9 cellular contexts compared by ENCODE assay signal in genomic region chr2:173400760-173401159, GRCh38. TPM values are rescaled to one million over a fixed set of nuclear protein-coding genes. Genes with fewer than 3 reads are reported as not detected.
DNase-seq lines count a peak whose midpoint lies in the region; ATAC-seq and TF ChIP-seq lines count a peak whose summit lies in the region.
"Had no signal": no experiment of that assay in that cellular context is flagged by ENCODE, and none has a peak within 500 bp of the region (broad histone marks: within the 10 kb centered on the region; RNA-seq: fewer than 3 reads in every experiment).

No MANE protein-coding gene starts in this region.

- H4K20me1 ChIP-seq in GM23248 (ENCODE audit: insufficient read depth), result no peaks in the 10 kb centered on the region
- no peaks in the 10 kb centered on the region for H4K20me1 ChIP-seq in OCI-LY1 (ENCODE audit: insufficient read depth, low read length)

- ATAC-seq in foreskin keratinocyte, result peak; percentile 33
- no peak for ATAC-seq in GM21526 (IDR thresholded peaks at IDR 0.05; ENCODE audit: low FRiP score, unreplicated experiment)

- TF ChIP-seq CTCF in OCI-LY1 (IDR thresholded peaks at IDR 0.05; ENCODE audit: low read length) (peak; percentile 30; the same call in 1 of the 2 replicates), foreskin keratinocyte (conservative IDR thresholded peaks at IDR 0.05) (peak; percentile 42), prostate gland (IDR thresholded peaks at IDR 0.05) (no peak)

- H2AFZ ChIP-seq in GM23248, result no peak overlapping the region
- no peak overlapping the region for H2AFZ ChIP-seq in OCI-LY1 (ENCODE audit: low read length)

- in situ Hi-C loops in GM23248 (cut with MboI), result loop anchor here (25.0 kb wide), 2 partner anchors 662 to 937 kb away; partner anchors contain the start of gene SP9

- no peak overlapping the region for H3K4me2 ChIP-seq in GM23248 (ENCODE audit: unreplicated experiment)
- H3K4me2 ChIP-seq in OCI-LY1 (ENCODE audit: low read length), result no peak overlapping the region

- intact Hi-C loops in prostate gland (cut with DNase I), result loop anchor here (5.0 to 10.0 kb wide), 3 partner anchors 164 to 942 kb away; no protein-coding TSS in a partner anchor

- no peaks in the 10 kb centered on the region for H3K9me2 ChIP-seq in GM23248 (ENCODE audit: insufficient read depth)
- H3K9me2 ChIP-seq in OCI-LY1 (ENCODE audit: low read depth, low read length), result no peaks in the 10 kb centered on the region

- 44 to 45% methylated on average over 4 of the region's 4 CpGs for WGBS in GM23248 (ENCODE audit: low coverage in 1 of 2, low lambda C conversion rate in 2 of 2, missing lambda C conversion rate in 2 of 2), 2 experiments
- 72% methylated on average over 4 of the region's 4 CpGs for WGBS in prostate gland

- H3K4me1 ChIP-seq in GM23248 (ENCODE audit: insufficient read depth), result no peaks in the 10 kb centered on the region
- H3K4me1 ChIP-seq in OCI-LY1 (ENCODE audit: insufficient read depth, low read length, severe bottlenecking), result no peaks in the 10 kb centered on the region
- H3K4me1 ChIP-seq in foreskin keratinocyte, result peaks cover 9% of the 10 kb centered on the region
- H3K4me1 ChIP-seq in prostate gland (replicated peaks), result no peaks in the 10 kb centered on the region

- no peaks in the 10 kb centered on the region for H3K79me2 ChIP-seq in GM23248 (ENCODE audit: insufficient read depth)
- H3K79me2 ChIP-seq in OCI-LY1 (ENCODE audit: insufficient read depth, low read length), result no peaks in the 10 kb centered on the region

- no peak overlapping the region for H3K9ac ChIP-seq in GM23248
- no peak overlapping the region for H3K9ac ChIP-seq in OCI-LY1 (ENCODE audit: low read length)

- H3K4me3 ChIP-seq in GM23248 (no peak overlapping the region), OCI-LY1 (ENCODE audit: low read depth, low read length, poor library complexity, severe bottlenecking) (no peak overlapping the region), prostate gland (no peak overlapping the region)

- H3K36me3 ChIP-seq in GM23248 (ENCODE audit: low read depth), result no peaks in the 10 kb centered on the region
- no peaks in the 10 kb centered on the region for H3K36me3 ChIP-seq in OCI-LY1 (ENCODE audit: insufficient read depth, low read length)
- no peaks in the 10 kb centered on the region for H3K36me3 ChIP-seq in prostate gland

- no peaks in the 10 kb centered on the region for H3K9me3 ChIP-seq in GM23248 (ENCODE audit: low read depth)
- H3K9me3 ChIP-seq in OCI-LY1 (ENCODE audit: low read length), result no peaks in the 10 kb centered on the region
- no peaks in the 10 kb centered on the region for H3K9me3 ChIP-seq in prostate gland

- peak; percentile 4 for DNase-seq in CD1c-positive myeloid dendritic cell (ENCODE audit: extremely low spot score)
- DNase-seq in GM23248, result peak; percentile 28
- no peak for DNase-seq in foreskin keratinocyte
- DNase-seq in kidney glomerular epithelial cell (lab: John Stamatoyannopoulos, UW), result no peak
- DNase-seq in prostate gland (ENCODE audit: low spot score), result no peak
- DNase-seq in hypothalamus (lab: John Stamatoyannopoulos, UW), result no peak
- DNase-seq: T-helper 9 cell had no signal

- H3K27ac ChIP-seq in GM23248, result no peak overlapping the region
- no peak overlapping the region for H3K27ac ChIP-seq in OCI-LY1 (ENCODE audit: low read depth, low read length, poor library complexity, severe bottlenecking)
- H3K27ac ChIP-seq in foreskin keratinocyte, result no peak overlapping the region
- no peak overlapping the region for H3K27ac ChIP-seq in prostate gland

- TF ChIP-seq POLR2A in prostate gland (IDR thresholded peaks at IDR 0.05), result no peak

- no peaks in the 10 kb centered on the region for H3F3A ChIP-seq in GM23248 (ENCODE audit: insufficient read depth)
- no peaks in the 10 kb centered on the region for H3F3A ChIP-seq in OCI-LY1 (ENCODE audit: insufficient read depth, low read length)

- H3K27me3 ChIP-seq in GM23248 (replicated peaks; ENCODE audit: insufficient read depth), result peaks cover 53% of the 10 kb centered on the region
- H3K27me3 ChIP-seq in OCI-LY1 (ENCODE audit: insufficient read depth, low read length), result no peaks in the 10 kb centered on the region
- H3K27me3 ChIP-seq in foreskin keratinocyte, result peaks cover 12% of the 10 kb centered on the region
- no peaks in the 10 kb centered on the region for H3K27me3 ChIP-seq in prostate gland (replicated peaks; ENCODE audit: insufficient read depth)

RNA-seq across cellular contexts. Expression of gene CDCA7, which starts 46.1 kb away (rescaled TPM):
- total RNA-seq in GM23248 (2014; rRNA removed; shearing (Covaris generic)), result 3.0 and 3.3 TPM in 2 replicates
- polyA plus RNA-seq in GM23248 (2016; fragmentation: Nextera tagmentation; extraction: Ambion mirVana) (2.9 and 3.2 TPM in 2 replicates), foreskin keratinocyte (28.1 and 38.1 TPM in 2 replicates)
- total RNA-seq in foreskin keratinocyte (46.0 and 53.9 TPM in 2 replicates), prostate gland (10 to 100 TPM in 1 of 2 donors, 1 to 10 TPM in 1; 9.5 to 13.7 TPM)

Comparison
In these comparisons a context has a peak if more than half of its experiments do, and no peak if none do; other contexts are left out.
1. DNase-seq: peak in CD1c-positive myeloid dendritic cell (single experiment) and GM23248 (single experiment); none in foreskin keratinocyte (0 of 2), kidney glomerular epithelial cell (single experiment), prostate gland (single experiment) and hypothalamus (0 of 51).
2. CTCF ChIP-seq: peak in OCI-LY1 (single experiment) and foreskin keratinocyte (single experiment); none in prostate gland (0 of 4).